19 cellular contexts compared by ENCODE assay signal in genomic region chr4:96056346-96056934, GRCh38.
A peak's percentile ranks its signal among the peaks of the same experiment; 100 is the strongest.
DNase-seq lines count a peak whose midpoint lies in the region; ATAC-seq, FAIRE-seq and TF ChIP-seq lines count a peak whose summit lies in the region.
"Had no signal": no experiment of that assay in that cellular context is flagged by ENCODE, and none has a peak within 500 bp of the region (broad histone marks: within the 10 kb centered on the region; RNA-seq: fewer than 3 reads in every experiment).

No MANE protein-coding gene starts in this region.

- intact Hi-C loops in kidney (cut with DNase I) = no loop called here
- intact Hi-C loops in MCF 10A (cut with micrococcal nuclease) = no loop called here
- intact Hi-C loops in body of pancreas (cut with DNase I) = no loop called here

- H3K4me3 Mint-ChIP-seq in GM23338 (no peak overlapping the region), MCF 10A (ENCODE audit: unreplicated experiment) (no peak overlapping the region)
- H3K4me3 Mint-ChIP-seq: B cell; CD8-positive, alpha-beta T cell; HFFc6 had no signal

- H3K4me3 ChIP-seq in GM23338 (no peak overlapping the region), ectodermal cell (ENCODE audit: insufficient read depth, low read depth, low read length) (no peak overlapping the region), kidney (ENCODE audit: low read length in 2 of 2) (no peak overlapping the region), neuronal stem cell (ENCODE audit: low read length in 2 of 2) (no peak overlapping the region), body of pancreas (no peak overlapping the region)
- H3K4me3 ChIP-seq: BLaER1 treated with 17β-estradiol and CSF1 and Interleukin-3, amounts not matched to agents 10 nM and 100 nM had no signal

- no peak overlapping the region for H3K4ac ChIP-seq in neuronal stem cell (ENCODE audit: low read length)

- TF ChIP-seq POLR2A in body of pancreas (IDR thresholded peaks at IDR 0.05) = no peak

- H4K20me1 ChIP-seq in GM23338 (replicated peaks; ENCODE audit: insufficient read depth) = no peaks in the 10 kb centered on the region
- H4K20me1 ChIP-seq: BLaER1 treated with 17β-estradiol and CSF1 and Interleukin-3, amounts not matched to agents 10 nM and 100 nM had no signal

- H2AK5ac ChIP-seq in neuronal stem cell (ENCODE audit: low read depth, low read length) = no peak overlapping the region

- H3K27ac Mint-ChIP-seq in GM23338 = no peak overlapping the region
- no peak overlapping the region for H3K27ac Mint-ChIP-seq in MCF 10A (ENCODE audit: low read depth, unreplicated experiment)
- H3K27ac Mint-ChIP-seq: B cell; CD8-positive, alpha-beta T cell; HFFc6 had no signal

- H3K36me3 Mint-ChIP-seq in GM23338 (ENCODE audit: low read depth) = no peaks in the 10 kb centered on the region
- no peaks in the 10 kb centered on the region for H3K36me3 Mint-ChIP-seq in MCF 10A (ENCODE audit: insufficient read depth, unreplicated experiment)
- H3K36me3 Mint-ChIP-seq: CD8-positive, alpha-beta T cell had no signal

- H3K14ac ChIP-seq in neuronal stem cell (ENCODE audit: low read length) = no peak overlapping the region

- H3K4me1 Mint-ChIP-seq in GM23338 = no peaks in the 10 kb centered on the region
- peaks cover 5% of the 10 kb centered on the region for H3K4me1 Mint-ChIP-seq in MCF 10A (ENCODE audit: insufficient read depth, unreplicated experiment)
- H3K4me1 Mint-ChIP-seq: B cell had no signal

- FAIRE-seq in kidney (lab: Jason Lieb, UNC) = no peak
- FAIRE-seq: G401.6, GM12892, H54 had no signal

- no peaks in the 10 kb centered on the region for H3K36me3 ChIP-seq in GM23338 (ENCODE audit: insufficient read depth)
- H3K36me3 ChIP-seq in ectodermal cell (ENCODE audit: control insufficient read depth, insufficient read depth, low read length) = no peaks in the 10 kb centered on the region
- H3K36me3 ChIP-seq in kidney (ENCODE audit: control insufficient read depth in 1 of 2, insufficient read depth in 2 of 2, low read length in 2 of 2) = no peaks in the 10 kb centered on the region
- H3K36me3 ChIP-seq in neuronal stem cell (replicated peaks in 1 of 2; ENCODE audit: control insufficient read depth in 2 of 2, insufficient read depth in 2 of 2, low read length in 2 of 2) = no peaks in the 10 kb centered on the region
- no peaks in the 10 kb centered on the region for H3K36me3 ChIP-seq in body of pancreas (replicated peaks in 1 of 2; ENCODE audit: insufficient read depth in 1 of 2, low read depth in 2 of 2)
- H3K36me3 ChIP-seq: BLaER1 treated with 17β-estradiol and CSF1 and Interleukin-3, amounts not matched to agents 10 nM and 100 nM had no signal

- H2BK12ac ChIP-seq in neuronal stem cell (ENCODE audit: low read length) = no peak overlapping the region

- ATAC-seq in GM23338 (no peak), body of pancreas (no peak)
- ATAC-seq: CD8-positive, alpha-beta T cell; HCT116 had no signal

- H3K18ac ChIP-seq in neuronal stem cell (ENCODE audit: low read length) = peak overlapping the region; percentile 76

- TF ChIP-seq CTCF in GM23338 (conservative IDR thresholded peaks at IDR 0.05; ENCODE audit: low read depth in 2 of 2) (no peak), kidney (IDR thresholded peaks at IDR 0.05; ENCODE audit: borderline replicate concordance, extremely low read depth, insufficient read depth) (no peak), MCF 10A (IDR thresholded peaks at IDR 0.05; ENCODE audit: unreplicated experiment) (no peak), body of pancreas (IDR thresholded peaks at IDR 0.05) (no peak)

- POLR2A ChIA-PET in MCF 10A (lab: Yijun Ruan, JAX) = no interaction called here

- H3K4me1 ChIP-seq in GM23338 (ENCODE audit: insufficient read depth) (no peaks in the 10 kb centered on the region), ectodermal cell (ENCODE audit: control insufficient read depth, insufficient read depth, low read length) (no peaks in the 10 kb centered on the region), kidney (ENCODE audit: control insufficient read depth in 1 of 2, insufficient read depth in 1 of 2, low read depth in 1 of 2, low read length in 2 of 2) (no peaks in the 10 kb centered on the region), neuronal stem cell (ENCODE audit: control insufficient read depth in 2 of 2, insufficient read depth in 1 of 2, low read depth in 1 of 2, low read length in 2 of 2) (peaks cover 3 to 10% of the 10 kb centered on the region in 2 donors), body of pancreas (no peaks in the 10 kb centered on the region)

- H3F3A ChIP-seq in GM23338 (replicated peaks; ENCODE audit: low read depth) = no peaks in the 10 kb centered on the region

- H3K27ac ChIP-seq in GM23338 (ENCODE audit: low read depth) (no peak overlapping the region), ectodermal cell (ENCODE audit: insufficient read depth, low read depth, low read length, poor library complexity, severe bottlenecking) (peak overlapping the region; percentile 13), kidney (ENCODE audit: low read depth in 2 of 2, low read length in 2 of 2) (no peak overlapping the region), neuronal stem cell (replicated peaks; ENCODE audit: low read length) (peak overlapping the region; percentile 55), body of pancreas (no peak overlapping the region)
- H3K27ac ChIP-seq: BLaER1 treated with 17β-estradiol and CSF1 and Interleukin-3, amounts not matched to agents 10 nM and 100 nM; HL-60 had no signal

- no peaks in the 10 kb centered on the region for H3K27me3 ChIP-seq in GM23338 (ENCODE audit: insufficient read depth)
- no peaks in the 10 kb centered on the region for H3K27me3 ChIP-seq in ectodermal cell (ENCODE audit: control insufficient read depth, insufficient read depth, low read length, poor library complexity, severe bottlenecking)
- H3K27me3 ChIP-seq in neuronal stem cell (ENCODE audit: control insufficient read depth in 3 of 3, insufficient read depth in 3 of 3, low read depth in 1 of 3, low read length in 3 of 3) = no peaks in the 10 kb centered on the region
- no peaks in the 10 kb centered on the region for H3K27me3 ChIP-seq in body of pancreas
- H3K27me3 ChIP-seq: BLaER1 treated with 17β-estradiol and CSF1 and Interleukin-3, amounts not matched to agents 10 nM and 100 nM had no signal

- H2BK120ac ChIP-seq in neuronal stem cell (ENCODE audit: low read depth, low read length) = no peak overlapping the region

- DNase-seq in GM23338 (ENCODE audit: low spot score) (no peak), kidney (peak; percentile 35), neuronal stem cell (ENCODE audit: low spot score) (peak; percentile 68), GDM1 (lab: John Stamatoyannopoulos, UW) (no peak), MCF 10A (ENCODE audit: unreplicated experiment) (no peak), body of pancreas (no peak)
- no peak for DNase-seq in activated T-cell treated with anti-CD3 and anti-CD28 coated beads, Interleukin-2, amount 50 U/mL, for 1 hour
- DNase-seq: Calu3; CD8-positive, alpha-beta T cell; DMS53; HFFc6 had no signal

- 83 to 85% methylated on average over 12 of the region's 12 CpGs for WGBS in ectodermal cell, 2 experiments
- no CpG with 5 or more reads among the region's 12 CpGs for WGBS in neuronal stem cell (ENCODE audit: extremely low coverage in 2 of 2, insufficient read length in 2 of 2, insufficient replicate concordance in 1 of 2), 2 donors
- 78 to 80% methylated on average over 9 to 12 of the region's 12 CpGs for WGBS in body of pancreas, 2 donors

- H2AFZ ChIP-seq in GM23338 (peak overlapping the region; percentile 74), neuronal stem cell (ENCODE audit: low read length) (peak overlapping the region; percentile 68)

- H3K4me2 ChIP-seq in GM23338 = no peak overlapping the region
- H3K4me2 ChIP-seq in neuronal stem cell (ENCODE audit: insufficient read depth, low read length, poor library complexity, severe bottlenecking) = no peak overlapping the region
- H3K4me2 ChIP-seq: BLaER1 treated with 17β-estradiol and CSF1 and Interleukin-3, amounts not matched to agents 10 nM and 100 nM had no signal

- H3K9me3 ChIP-seq in ectodermal cell (ENCODE audit: control insufficient read depth, low read length) = no peaks in the 10 kb centered on the region
- no peaks in the 10 kb centered on the region for H3K9me3 ChIP-seq in kidney (ENCODE audit: control insufficient read depth in 1 of 2, low read length in 2 of 2)
- no peaks in the 10 kb centered on the region for H3K9me3 ChIP-seq in neuronal stem cell (replicated peaks in 1 of 2; ENCODE audit: control insufficient read depth in 2 of 2, insufficient read depth in 1 of 2, low read depth in 1 of 2, low read length in 2 of 2)
- no peaks in the 10 kb centered on the region for H3K9me3 ChIP-seq in body of pancreas
- H3K9me3 ChIP-seq: BLaER1 treated with 17β-estradiol and CSF1 and Interleukin-3, amounts not matched to agents 10 nM and 100 nM had no signal

- CTCF ChIA-PET in MCF 10A (lab: Yijun Ruan, JAX) = interaction anchor here (0.6 kb wide), 1 partner anchor 807 kb away, joined by 3 read pairs; no protein-coding TSS in a partner anchor

- H2BK15ac ChIP-seq in neuronal stem cell (ENCODE audit: low read length) = no peak overlapping the region

- H3K9me3 Mint-ChIP-seq in GM23338 = no peaks in the 10 kb centered on the region
- no peaks in the 10 kb centered on the region for H3K9me3 Mint-ChIP-seq in MCF 10A (ENCODE audit: unreplicated experiment)

- H3K27me3 Mint-ChIP-seq in GM23338 (ENCODE audit: insufficient read depth, low read depth, poor library complexity) = no peaks in the 10 kb centered on the region
- H3K27me3 Mint-ChIP-seq in MCF 10A (ENCODE audit: insufficient read depth, unreplicated experiment) = no peaks in the 10 kb centered on the region
- H3K27me3 Mint-ChIP-seq: B cell had no signal

- no peak overlapping the region for H3K9ac ChIP-seq in kidney (ENCODE audit: low read length in 2 of 2)
- H3K9ac ChIP-seq in neuronal stem cell (ENCODE audit: low read depth, low read length, poor library complexity) = no peak overlapping the region
- H3K9ac ChIP-seq: BLaER1 treated with 17β-estradiol and CSF1 and Interleukin-3, amounts not matched to agents 10 nM and 100 nM had no signal

- H3K9me2 ChIP-seq in GM23338 (ENCODE audit: insufficient read depth) = 0 out of 2 replicates have a peak, but pooled peaks cover 4% of the 10 kb centered on the region

- H3K79me2 ChIP-seq in GM23338 (replicated peaks; ENCODE audit: insufficient read depth) = no peaks in the 10 kb centered on the region

- no peak overlapping the region for H4K91ac ChIP-seq in neuronal stem cell (ENCODE audit: low read depth, low read length, poor library complexity)

- H3K79me1 ChIP-seq in neuronal stem cell (ENCODE audit: low read depth, low read length) = no peaks in the 10 kb centered on the region

- H2BK5ac ChIP-seq in neuronal stem cell (ENCODE audit: low read length) = no peak overlapping the region

- H4K8ac ChIP-seq in neuronal stem cell (ENCODE audit: low read depth, low read length) = no peak overlapping the region

- no peak overlapping the region for H3K23ac ChIP-seq in neuronal stem cell (ENCODE audit: low read depth, low read length, poor library complexity)

- no TSS peak for BruUV-seq in MCF 10A (replicated peaks; lab: Mats Ljungman, UMichigan)

TF ChIP-seq in GM23338, 12 proteins besides CTCF, POLR2A, EP300 and RAD21 (continues in another document):
- no peak for TF ChIP-seq EZH2phosphoT487 (IDR thresholded peaks at IDR 0.05; ENCODE audit: unreplicated experiment)

Comparison
In these comparisons a context has a peak if more than half of its experiments do, and no peak if none do; other contexts are left out.
1. DNase-seq: peak in kidney (single experiment) and neuronal stem cell (single experiment); none in GM23338 (single experiment), activated T-cell treated with anti-CD3 and anti-CD28 coated beads, Interleukin-2, amount 50 U/mL, for 1 hour (single experiment), GDM1 (single experiment), MCF 10A (single experiment) and body of pancreas (0 of 4).
2. H3K27ac ChIP-seq: peak in ectodermal cell (single experiment) and neuronal stem cell (single experiment); none in GM23338 (single experiment), kidney (0 of 2) and body of pancreas (0 of 4).